Comparison of ENCODE assay signal across 13 cellular contexts in the genomic region with DNA sequence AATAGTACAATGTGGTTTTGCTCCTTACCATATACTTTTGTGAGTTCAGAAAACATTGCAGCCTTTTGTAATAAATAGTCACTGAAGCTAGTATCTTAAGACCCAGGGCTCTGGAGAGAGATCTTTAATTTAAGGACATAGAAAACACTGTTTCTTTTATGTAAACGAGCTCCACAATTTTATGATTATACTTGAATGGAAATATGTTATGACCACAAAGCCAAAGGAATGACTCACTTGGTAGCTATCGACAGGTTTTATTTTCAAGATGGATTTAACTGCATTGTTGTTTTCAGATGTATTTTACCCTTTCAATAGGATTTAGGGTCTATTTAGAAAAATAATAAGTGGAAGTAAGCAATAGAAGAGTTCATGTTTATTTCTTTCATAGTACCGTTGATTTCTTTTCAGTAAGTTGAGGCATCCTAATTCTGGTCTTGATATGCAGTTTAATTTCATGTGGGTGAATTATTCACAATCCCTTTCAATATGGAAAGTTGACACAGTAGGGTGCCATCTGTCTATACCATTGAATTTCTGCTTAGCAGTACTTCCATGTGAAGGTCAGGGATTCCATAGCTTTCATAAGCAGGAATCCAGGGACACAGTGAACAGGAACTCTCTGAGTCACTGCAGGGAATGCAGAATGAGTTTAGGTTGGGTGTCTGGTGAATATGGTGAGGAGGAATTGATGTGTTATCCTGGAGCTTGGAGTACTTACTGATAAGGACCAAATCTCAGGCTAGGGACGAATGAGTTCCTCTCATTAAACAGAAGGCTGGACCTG.
DNase-seq lines count a peak whose midpoint lies in the region; ATAC-seq and TF ChIP-seq lines count a peak whose summit lies in the region.
"Had no signal": no experiment of that assay in that cellular context is flagged by ENCODE, and none has a peak within 500 bp of the region (broad histone marks: within the 10 kb centered on the region; RNA-seq: fewer than 3 reads in every experiment).

No MANE protein-coding gene starts in this region.

- TF ChIP-seq CTCF in kidney epithelial cell (IDR thresholded peaks at IDR 0.05; ENCODE audit: insufficient read depth, low read length, poor library complexity, severe bottlenecking), result no peak

- no peaks in the 10 kb centered on the region for H3K27me3 ChIP-seq in kidney epithelial cell (ENCODE audit: control insufficient read depth, insufficient read depth, low read length)
- H3K27me3 ChIP-seq: colonic mucosa, suprapubic skin had no signal

- DNase-seq in 8988T (peak; percentile 10), HT1080 (ENCODE audit: low read depth) (peak; percentile 82), dermis microvascular lymphatic vessel endothelial cell (ENCODE audit: low read depth in 2 of 2) (peak; percentile 44 to 84), kidney epithelial cell (ENCODE audit: low read depth) (peak; percentile 54), medulla oblongata (ENCODE audit: extremely low spot score) (no peak), NCI-H345 treated with DMSO at 0.1 percent for 48 hours (lab: John Stamatoyannopoulos, UW; ENCODE audit: unreplicated experiment) (no peak)
- DNase-seq: activated T-cell treated with anti-CD3 and anti-CD28 coated beads, Interleukin-2, amount 50 U/mL, for 4 hours; colonic mucosa; NCI-H1092 treated with DMSO at 0.1 percent for 48 hours; stimulated activated CD4-positive, alpha-beta T cell treated with anti-CD3 and anti-CD28 coated beads, Interleukin-4, amount 100 ng/mL, for 1 hour had no signal

- no peak overlapping the region for H3K4me3 ChIP-seq in kidney epithelial cell (ENCODE audit: low read depth, low read length)
- H3K4me3 ChIP-seq: colonic mucosa, suprapubic skin had no signal

- no peaks in the 10 kb centered on the region for H3K36me3 ChIP-seq in kidney epithelial cell (ENCODE audit: control insufficient read depth, insufficient read depth, low read length)
- H3K36me3 ChIP-seq: colonic mucosa, suprapubic skin had no signal

- no peak for ATAC-seq in GM19328 (IDR thresholded peaks at IDR 0.05; ENCODE audit: unreplicated experiment)
- no peak for ATAC-seq in HG03378 (IDR thresholded peaks at IDR 0.05; ENCODE audit: unreplicated experiment)

Comparison
In these comparisons a context has a peak if more than half of its experiments do, and no peak if none do; other contexts are left out.
1. DNase-seq: peak in 8988T (single experiment), HT1080 (single experiment), dermis microvascular lymphatic vessel endothelial cell (2 of 2) and kidney epithelial cell (single experiment); none in medulla oblongata (single experiment) and NCI-H345 treated with DMSO at 0.1 percent for 48 hours (single experiment).